8 cellular contexts compared by ENCODE assay signal in genomic region chr14:51239813-51240803, GRCh38. TPM values are rescaled to one million over a fixed set of nuclear protein-coding genes. Genes with fewer than 3 reads are reported as not detected.
DNase-seq lines count a peak whose midpoint lies in the region; ATAC-seq, FAIRE-seq and TF ChIP-seq lines count a peak whose summit lies in the region.

A gene with protein sequence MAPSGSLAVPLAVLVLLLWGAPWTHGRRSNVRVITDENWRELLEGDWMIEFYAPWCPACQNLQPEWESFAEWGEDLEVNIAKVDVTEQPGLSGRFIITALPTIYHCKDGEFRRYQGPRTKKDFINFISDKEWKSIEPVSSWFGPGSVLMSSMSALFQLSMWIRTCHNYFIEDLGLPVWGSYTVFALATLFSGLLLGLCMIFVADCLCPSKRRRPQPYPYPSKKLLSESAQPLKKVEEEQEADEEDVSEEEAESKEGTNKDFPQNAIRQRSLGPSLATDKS (plus strand): TSS chr14:51240247. CDS start chr14:51240293, 46 bp downstream.

- H3K27ac ChIP-seq in OCI-LY1 (ENCODE audit: low read depth, low read length, poor library complexity, severe bottlenecking) = peak within 1 kb of the TSS; percentile 74
- peak within 1 kb of the TSS; percentile 29 for H3K27ac ChIP-seq in endothelial cell of umbilical vein (ENCODE audit: insufficient read depth, low read depth, low read length)

- H4K20me1 ChIP-seq in OCI-LY1 (ENCODE audit: insufficient read depth, low read length) (no peaks in the 10 kb centered on the region), endothelial cell of umbilical vein (replicated peaks; ENCODE audit: control insufficient read depth, extremely low read depth, insufficient read depth, low read length) (no peaks in the 10 kb centered on the region)

- CTCF ChIA-PET in endothelial cell of umbilical vein (lab: Charles Lee) = interaction anchor here (1.0 to 1.6 kb wide), 5 partner anchors 21 to 539 kb away, joined by 3 to 7 read pairs (median 4); partner anchors contain the start of gene TRIM9

- intact Hi-C loops in endothelial cell of umbilical vein (cut with micrococcal nuclease) = loop anchor here (1.0 kb wide), 1 partner anchor 145 kb away; the partner anchor contains the start of gene TRIM9

- peaks cover 18% of the 10 kb centered on the region for H3K36me3 ChIP-seq in OCI-LY1 (ENCODE audit: insufficient read depth, low read length)
- no peaks in the 10 kb centered on the region for H3K36me3 ChIP-seq in endothelial cell of umbilical vein (ENCODE audit: control insufficient read depth in 2 of 2, extremely low read depth in 1 of 2, insufficient read depth in 2 of 2, low read length in 2 of 2)

- TSS peak; percentile 54 for BruUV-seq in endothelial cell of umbilical vein (replicated peaks; lab: Mats Ljungman, UMichigan)

- no peak within 1 kb of the TSS for H3K4me3 Mint-ChIP-seq in mesothelial cell of epicardium

- H3K9ac ChIP-seq in OCI-LY1 (ENCODE audit: low read length) = peak within 1 kb of the TSS; percentile 95
- peak within 1 kb of the TSS; percentile 79 for H3K9ac ChIP-seq in endothelial cell of umbilical vein (replicated peaks; ENCODE audit: extremely low read depth, insufficient read depth, low read length)

- no peaks in the 10 kb centered on the region for H3K27me3 ChIP-seq in OCI-LY1 (ENCODE audit: insufficient read depth, low read length)
- H3K27me3 ChIP-seq in endothelial cell of umbilical vein (ENCODE audit: control insufficient read depth in 2 of 2, insufficient read depth in 2 of 2, low read length in 2 of 2) = peaks cover 0 to 3% of the 10 kb centered on the region in 2 experiments

- peaks cover under 1% of the 10 kb centered on the region for H3K36me3 Mint-ChIP-seq in mesothelial cell of epicardium

- H3K9me3 ChIP-seq in OCI-LY1 (ENCODE audit: low read length) (no peaks in the 10 kb centered on the region), endothelial cell of umbilical vein (replicated peaks; ENCODE audit: control insufficient read depth, insufficient read depth, low read length) (no peaks in the 10 kb centered on the region)

- no peak within 1 kb of the TSS for H3K27ac Mint-ChIP-seq in mesothelial cell of epicardium

- H3K79me2 ChIP-seq in OCI-LY1 (ENCODE audit: insufficient read depth, low read length) = peaks cover 50% of the 10 kb centered on the region
- H3K79me2 ChIP-seq in endothelial cell of umbilical vein (ENCODE audit: control insufficient read depth, insufficient read depth, low read length) = peaks cover 44% of the 10 kb centered on the region

- ATAC-seq in GM21526 (IDR thresholded peaks at IDR 0.05; ENCODE audit: low FRiP score, unreplicated experiment) = peak; percentile 88

- POLR2A ChIA-PET in endothelial cell of umbilical vein (lab: Charles Lee) = no interaction called here

- no peaks in the 10 kb centered on the region for H3K9me1 ChIP-seq in endothelial cell of umbilical vein (replicated peaks; ENCODE audit: control insufficient read depth, extremely low read depth, insufficient read depth, low read length)

- H3K9me2 ChIP-seq in OCI-LY1 (ENCODE audit: low read depth, low read length) = no peaks in the 10 kb centered on the region

- H3K4me1 Mint-ChIP-seq in mesothelial cell of epicardium = peaks cover 15% of the 10 kb centered on the region

- peak; percentile 99 for DNase-seq in DMS 273 treated with DMSO at 0.1 percent for 48 hours (lab: John Stamatoyannopoulos, UW)
- peak; percentile 87 for DNase-seq in HuH-7 (ENCODE audit: low spot score)
- peak; percentile 81 for DNase-seq in activated CD8-positive, alpha-beta memory T cell treated with anti-CD3 and anti-CD28 coated beads, Interleukin-2, amount 50 U/mL, for 4 hours
- peak; percentile 99 for DNase-seq in endothelial cell of umbilical vein (ENCODE audit: low read depth, low spot score)
- DNase-seq in mesothelial cell of epicardium (ENCODE audit: low spot score in 2 of 2, unreplicated experiment in 2 of 2) = peak; percentile 92 to 96
- DNase-seq in stimulated activated CD8-positive, alpha-beta memory T cell treated with anti-CD3 and anti-CD28 coated beads, Interleukin-15, amount 100 ng/mL, for 48 hours (ENCODE audit: low read depth in 2 of 2) = peak; percentile 86 to 93

- FAIRE-seq in endothelial cell of umbilical vein (lab: Jason Lieb, UNC) = peak; percentile 95

- dilution Hi-C loops in endothelial cell of umbilical vein (cut with MboI; ENCODE audit: extremely low pct_ligation_motif_present, low sequenced_read_pairs) = no loop called here

- H3K4me1 ChIP-seq in OCI-LY1 (ENCODE audit: insufficient read depth, low read length, severe bottlenecking) (peaks cover 38% of the 10 kb centered on the region), endothelial cell of umbilical vein (ENCODE audit: control insufficient read depth, extremely low read depth, insufficient read depth, low read length) (peaks cover 9% of the 10 kb centered on the region)

- peak; percentile 96 for TF ChIP-seq POLR2A in endothelial cell of umbilical vein (IDR thresholded peaks at IDR 0.05; ENCODE audit: low read depth, low read length)

- H3K27me3 Mint-ChIP-seq in mesothelial cell of epicardium (ENCODE audit: low read depth) = no peaks in the 10 kb centered on the region

- H3K4me3 ChIP-seq in OCI-LY1 (ENCODE audit: low read depth, low read length, poor library complexity, severe bottlenecking) (peak within 1 kb of the TSS; percentile 93), endothelial cell of umbilical vein (replicated peaks in 1 of 3; ENCODE audit: insufficient read depth in 1 of 3, low read depth in 1 of 3, low read length in 3 of 3) (peak within 1 kb of the TSS; percentile 75 to 100 (median 91))

- no peaks in the 10 kb centered on the region for H3K9me3 Mint-ChIP-seq in mesothelial cell of epicardium

- TF ChIP-seq CTCF in OCI-LY1 (IDR thresholded peaks at IDR 0.05; ENCODE audit: low read length) = no peak
- peak in 1 of 2 donors; percentile 19 for TF ChIP-seq CTCF in endothelial cell of umbilical vein (IDR thresholded peaks at IDR 0.05; ENCODE audit: extremely low read depth in 1 of 2, insufficient read depth in 1 of 2, low read depth in 1 of 2, low read length in 2 of 2)
- no peak for TF ChIP-seq CTCF in mesothelial cell of epicardium (IDR thresholded peaks at IDR 0.05; ENCODE audit: unreplicated experiment)

- no peaks in the 10 kb centered on the region for H3F3A ChIP-seq in OCI-LY1 (ENCODE audit: insufficient read depth, low read length)

- H3K4me2 ChIP-seq in OCI-LY1 (ENCODE audit: low read length) (peak within 1 kb of the TSS; percentile 85), endothelial cell of umbilical vein (ENCODE audit: insufficient read depth, low read length) (peak within 1 kb of the TSS; percentile 97)

- peak within 1 kb of the TSS; percentile 73 for H2AFZ ChIP-seq in OCI-LY1 (ENCODE audit: low read length)
- H2AFZ ChIP-seq in endothelial cell of umbilical vein (ENCODE audit: low read depth, low read length) = peak within 1 kb of the TSS; percentile 96

TF ChIP-seq in endothelial cell of umbilical vein, 7 proteins besides CTCF, POLR2A, EP300 and RAD21:
- TF ChIP-seq JUN (IDR thresholded peaks at IDR 0.05; ENCODE audit: borderline replicate concordance, insufficient read depth, insufficient read length, low read depth) (no peak), EZH2 (IDR thresholded peaks at IDR 0.05; ENCODE audit: borderline replicate concordance, low read depth, low read length, severe bottlenecking) (no peak), POLR2AphosphoS5 (IDR thresholded peaks at IDR 0.05; ENCODE audit: insufficient read depth, low read depth, low read length) (peak; percentile 92), FOS (IDR thresholded peaks at IDR 0.05; ENCODE audit: borderline replicate concordance, insufficient read depth, low read length) (no peak), GATA2 (IDR thresholded peaks at IDR 0.05; ENCODE audit: insufficient read depth, insufficient read length, low read depth, low read length) (no peak), MAX (IDR thresholded peaks at IDR 0.05; ENCODE audit: insufficient read depth, insufficient read length) (peak; percentile 12), MYC (IDR thresholded peaks at IDR 0.05; ENCODE audit: low read depth, low read length) (no peak)

RNA-seq across cellular contexts. Expression of the gene that starts here (rescaled TPM):
- total RNA-seq in endothelial cell of umbilical vein (41.9 and 42.4 TPM in 2 replicates), mesothelial cell of epicardium (22.6 to 23.6 TPM (median 23.5 TPM) in 3 replicates)
- 9.5 and 11.4 TPM in 2 replicates for polyA plus RNA-seq in endothelial cell of umbilical vein
- 12.3 and 14.1 TPM in 2 replicates for polyA plus RNA-seq in endothelial cell of umbilical vein (2011; cell fraction: cytosol; rRNA removed)
- polyA plus RNA-seq in endothelial cell of umbilical vein (2011; cell fraction: nucleus; rRNA removed) = 6.0 and 10.2 TPM in 2 replicates
- polyA plus RNA-seq in endothelial cell of umbilical vein (2012) = 22.4 and 39.9 TPM in 2 replicates
- polyA minus RNA-seq in endothelial cell of umbilical vein = 20.7 and 29.4 TPM in 2 replicates
- polyA minus RNA-seq in endothelial cell of umbilical vein (2011; cell fraction: cytosol; rRNA and poly(A)+ RNA removed) = 24.7 TPM
- polyA minus RNA-seq in endothelial cell of umbilical vein (2011; cell fraction: nucleus; rRNA and poly(A)+ RNA removed) = 6.3 and 11.6 TPM in 2 replicates

Comparison
In these comparisons a context has a peak if more than half of its experiments do, and no peak if none do; other contexts are left out.
1. Peak in every context shown above with its lines: DNase-seq, ATAC-seq, H3K4me3 ChIP-seq and H3K27ac ChIP-seq.